In genomic region chr13:98490195-98490771, GRCh38 we compare ENCODE assay signal across 19 cellular contexts.
DNase-seq lines count a peak whose midpoint lies in the region; ATAC-seq and TF ChIP-seq lines count a peak whose summit lies in the region.
"Had no signal": no experiment of that assay in that cellular context is flagged by ENCODE, and none has a peak within 500 bp of the region (broad histone marks: within the 10 kb centered on the region; RNA-seq: fewer than 3 reads in every experiment).

No MANE protein-coding gene starts in this region.

- no peak overlapping the region for H3K4me3 Mint-ChIP-seq in CD8-positive, alpha-beta memory T cell
- H3K4me3 Mint-ChIP-seq in mesothelial cell of epicardium, result no peak overlapping the region
- H3K4me3 Mint-ChIP-seq: activated T-helper 17 cell treated with anti-CD3 and anti-CD28 coated beads, Interleukin-2, amount 50 U/mL, for 72 hours had no signal

- peaks cover 36% of the 10 kb centered on the region for H4K20me1 ChIP-seq in SK-N-SH (ENCODE audit: insufficient read depth)

- peaks cover 95% of the 10 kb centered on the region for H3K79me2 ChIP-seq in SK-N-SH (ENCODE audit: insufficient read depth)

- H3K36me3 Mint-ChIP-seq in CD8-positive, alpha-beta memory T cell, result peaks cover 0 to 32% (median 3%) of the 10 kb centered on the region in 3 donors
- peaks cover 4% of the 10 kb centered on the region for H3K36me3 Mint-ChIP-seq in mesothelial cell of epicardium

- 0 out of 4 replicates have a peak, but pooled peaks of 1 of the 2 experiments have one; percentile 45 for TF ChIP-seq EP300 in SK-N-SH (IDR thresholded peaks at IDR 0.05; ENCODE audit: borderline replicate concordance in 1 of 2, low read depth in 1 of 2, low read length in 1 of 2)
- no peak for TF ChIP-seq EP300 in sigmoid colon (IDR thresholded peaks at IDR 0.05)

- peaks cover 31% of the 10 kb centered on the region for H3K4me1 ChIP-seq in CD8-positive, alpha-beta memory T cell (ENCODE audit: insufficient read depth, low read length)
- H3K4me1 ChIP-seq in SK-N-SH (ENCODE audit: control insufficient read depth in 1 of 2, insufficient read depth in 2 of 2, low read depth in 1 of 2, low read length in 1 of 2) (peaks cover 11 to 43% of the 10 kb centered on the region in 2 experiments), sigmoid colon (peaks cover 0 to 100% (median 90%) of the 10 kb centered on the region in 4 donors)

- H3K4me3 ChIP-seq in CD8-positive, alpha-beta memory T cell (ENCODE audit: low read length), result no peak overlapping the region
- no peak overlapping the region for H3K4me3 ChIP-seq in SK-N-SH (ENCODE audit: low read depth in 2 of 2, low read length in 1 of 2)
- no peak overlapping the region for H3K4me3 ChIP-seq in sigmoid colon
- H3K4me3 ChIP-seq: ovary, SJCRH30, smooth muscle cell had no signal

- no peak overlapping the region for H3K27ac ChIP-seq in CD8-positive, alpha-beta memory T cell (ENCODE audit: low read depth, low read length)
- H3K27ac ChIP-seq in SK-N-SH (ENCODE audit: low read depth in 2 of 2, low read length in 1 of 2), result peak overlapping the region in 1 of 2 experiments; percentile 79; a peak in 2 of 4 replicates
- H3K27ac ChIP-seq in sigmoid colon, result peak overlapping the region in 3 of 4 donors; percentile 45 to 88 (median 84)
- H3K27ac ChIP-seq: ovary, SJCRH30 had no signal

- POLR2A ChIA-PET in CD8-positive, alpha-beta memory T cell (lab: Charles Lee), result no interaction called here
- POLR2A ChIA-PET in SK-N-SH (lab: Yijun Ruan, JAX), result no interaction called here

- no peaks in the 10 kb centered on the region for H3K9me3 Mint-ChIP-seq in CD8-positive, alpha-beta memory T cell
- H3K9me3 Mint-ChIP-seq in mesothelial cell of epicardium, result no peaks in the 10 kb centered on the region
- H3K9me3 Mint-ChIP-seq: activated T-helper 17 cell treated with anti-CD3 and anti-CD28 coated beads, Interleukin-2, amount 50 U/mL, for 72 hours had no signal

- H3K4me2 ChIP-seq in SK-N-SH, result no peak overlapping the region
- H3K4me2 ChIP-seq: smooth muscle cell had no signal

- no peak overlapping the region for H2AFZ ChIP-seq in SK-N-SH (ENCODE audit: low read depth)

- no peak for TF ChIP-seq POLR2A in sigmoid colon (IDR thresholded peaks at IDR 0.05)

- H3K4me1 Mint-ChIP-seq in CD8-positive, alpha-beta memory T cell, result peaks cover 75 to 93% (median 89%) of the 10 kb centered on the region in 3 donors
- peaks cover 50% of the 10 kb centered on the region for H3K4me1 Mint-ChIP-seq in mesothelial cell of epicardium

- H3K27ac Mint-ChIP-seq in CD8-positive, alpha-beta memory T cell, result peak overlapping the region in 7 of 8 donors; percentile 25 to 62 (median 43)
- H3K27ac Mint-ChIP-seq in mesothelial cell of epicardium, result no peak overlapping the region

- intact Hi-C loops in sigmoid colon (cut with DNase I), result no loop called here
- intact Hi-C loops in Right ventricle myocardium superior (cut with DNase I), result no loop called here

- no peaks in the 10 kb centered on the region for H3K27me3 Mint-ChIP-seq in CD8-positive, alpha-beta memory T cell
- H3K27me3 Mint-ChIP-seq in mesothelial cell of epicardium (ENCODE audit: low read depth), result no peaks in the 10 kb centered on the region
- H3K27me3 Mint-ChIP-seq: activated T-helper 17 cell treated with anti-CD3 and anti-CD28 coated beads, Interleukin-2, amount 50 U/mL, for 72 hours had no signal

- H3F3A ChIP-seq in SK-N-SH (replicated peaks; ENCODE audit: insufficient read depth), result peaks cover 6% of the 10 kb centered on the region

- TF ChIP-seq RAD21 in SK-N-SH (IDR thresholded peaks at IDR 0.05; ENCODE audit: low read length), result no peak

- ATAC-seq in HG03108 (IDR thresholded peaks at IDR 0.05; ENCODE audit: unreplicated experiment), result no peak
- no peak for ATAC-seq in Right ventricle myocardium superior (ENCODE audit: poor library complexity)
- ATAC-seq: activated T-helper 17 cell treated with anti-CD3 and anti-CD28 coated beads, Interleukin-2, amount 50 U/mL, for 72 hours; stimulated activated naive CD8-positive, alpha-beta T cell treated with anti-CD3 and anti-CD28 coated beads, Interleukin-15, Interleukin-2, amounts not matched to agents 100 U/mL and 50 U/mL, for 24 hours had no signal

- TF ChIP-seq CTCF in SK-N-SH (IDR thresholded peaks at IDR 0.05) (no peak), sigmoid colon (IDR thresholded peaks at IDR 0.05) (no peak), mesothelial cell of epicardium (IDR thresholded peaks at IDR 0.05; ENCODE audit: unreplicated experiment) (no peak)

- H3K9ac ChIP-seq in SK-N-SH, result no peak overlapping the region

- WGBS in SK-N-SH (ENCODE audit: low lambda C conversion rate), result 78% methylated on average over 8 of the region's 8 CpGs
- 46 to 70% methylated on average over 8 of the region's 8 CpGs for WGBS in sigmoid colon, 2 donors

- no peak for DNase-seq in CD8-positive, alpha-beta memory T cell
- DNase-seq in SK-N-SH, result no peak
- peak; percentile 18 for DNase-seq in islet precursor cell
- no peak for DNase-seq in sigmoid colon
- DNase-seq in mesothelial cell of epicardium (ENCODE audit: low spot score in 2 of 2, unreplicated experiment in 2 of 2), result no peak
- no peak for DNase-seq in Right ventricle myocardium superior
- no peak for DNase-seq in ACHN
- DNase-seq: activated CD4-positive, alpha-beta T cell treated with anti-CD3 and anti-CD28 coated beads, Interleukin-2, amount 50 U/mL, for 48 hours; amniotic stem cell; glutamatergic neuron; Kasumi-1; NCI-H1436; NCI-H2227 treated with DMSO at 0.1 percent for 48 hours; ovary; SJCRH30; stimulated activated naive CD8-positive, alpha-beta T cell treated with anti-CD3 and anti-CD28 coated beads, Interleukin-15, Interleukin-2, amounts not matched to agents 100 U/mL and 50 U/mL, for 24 hours had no signal

- no peaks in the 10 kb centered on the region for H3K27me3 ChIP-seq in CD8-positive, alpha-beta memory T cell (ENCODE audit: insufficient read depth, low read length, poor library complexity, severe bottlenecking)
- H3K27me3 ChIP-seq in SK-N-SH (ENCODE audit: insufficient read depth) (no peaks in the 10 kb centered on the region), sigmoid colon (no peaks in the 10 kb centered on the region)
- H3K27me3 ChIP-seq: ovary, SJCRH30 had no signal

- no peaks in the 10 kb centered on the region for H3K9me3 ChIP-seq in CD8-positive, alpha-beta memory T cell (ENCODE audit: low read length)
- H3K9me3 ChIP-seq in SK-N-SH (no peaks in the 10 kb centered on the region), sigmoid colon (no peaks in the 10 kb centered on the region)
- H3K9me3 ChIP-seq: ovary, SJCRH30 had no signal

- H3K9me2 ChIP-seq in SK-N-SH, result no peaks in the 10 kb centered on the region

- CTCF ChIA-PET in CD8-positive, alpha-beta memory T cell (lab: Charles Lee), result interaction anchor here (1.1 to 1.3 kb wide), 2 partner anchors 45 to 81 kb away, joined by 3 read pairs; no protein-coding TSS in a partner anchor
- CTCF ChIA-PET in SK-N-SH (lab: Yijun Ruan, JAX), result interaction anchor here (0.8 to 3.5 kb wide), 5 partner anchors 8 to 163 kb away, joined by 3 to 15 read pairs (median 4); no protein-coding TSS in a partner anchor

- in situ Hi-C loops in ACHN (cut with HindIII; ENCODE audit: low pct_ligation_motif_present, low pct_unique_long_range_greater_than_20kb, low sequenced_read_pairs), result no loop called here

- H3K36me3 ChIP-seq in CD8-positive, alpha-beta memory T cell (ENCODE audit: insufficient read depth, low read length), result peaks cover 4% of the 10 kb centered on the region
- H3K36me3 ChIP-seq in SK-N-SH (replicated peaks in 1 of 2; ENCODE audit: control insufficient read depth in 1 of 2, insufficient read depth in 2 of 2, low read length in 1 of 2) (no peaks in the 10 kb centered on the region), sigmoid colon (no peaks in the 10 kb centered on the region)
- H3K36me3 ChIP-seq: ovary, SJCRH30 had no signal

TF ChIP-seq in SK-N-SH, 30 proteins besides CTCF, POLR2A, EP300 and RAD21:
- TF ChIP-seq CHD2 (IDR thresholded peaks at IDR 0.05; ENCODE audit: low read length, partially characterized antibody) (no peak), RCOR1 (IDR thresholded peaks at IDR 0.05; ENCODE audit: low read length) (no peak), FOXM1 (IDR thresholded peaks at IDR 0.05; ENCODE audit: low read depth) (no peak), USF2 (IDR thresholded peaks at IDR 0.05; ENCODE audit: borderline replicate concordance, low read depth, low read length) (no peak), MXI1 (IDR thresholded peaks at IDR 0.05; ENCODE audit: low read depth, low read length) (no peak), TCF12 (IDR thresholded peaks at IDR 0.05) (peak; percentile 11; the same call in 1 of the 2 replicates), EZH2phosphoT487 (IDR thresholded peaks at IDR 0.05; ENCODE audit: borderline replicate concordance, low read depth) (no peak), GATA2 (CRISPR knock-in tag; IDR thresholded peaks at IDR 0.05) (peak; percentile 68)
